Comparison of ENCODE assay signal across 8 cellular contexts in genomic region chr9:113622600-113623400, GRCh38.
DNase-seq lines count a peak whose midpoint lies in the region; ATAC-seq and TF ChIP-seq lines count a peak whose summit lies in the region.

No MANE protein-coding gene starts in this region.

- TF ChIP-seq CTCF in DOHH2 (IDR thresholded peaks at IDR 0.05; ENCODE audit: low read depth, low read length, poor library complexity, severe bottlenecking), result no peak

- H3K79me2 ChIP-seq in DOHH2 (ENCODE audit: control insufficient read depth, low read length), result no peaks in the 10 kb centered on the region

- H3F3A ChIP-seq in DOHH2 (ENCODE audit: control insufficient read depth, insufficient read depth), result no peaks in the 10 kb centered on the region

- H3K27ac ChIP-seq in DOHH2 (ENCODE audit: low read depth, low read length), result no peak overlapping the region

- H3K9me3 ChIP-seq in DOHH2 (ENCODE audit: control insufficient read depth, insufficient read depth, low read length), result no peaks in the 10 kb centered on the region

- peaks cover 25% of the 10 kb centered on the region for H3K27me3 ChIP-seq in DOHH2 (ENCODE audit: control insufficient read depth, low read length)

- H3K4me3 ChIP-seq in DOHH2 (ENCODE audit: low read length), result no peak overlapping the region

- ATAC-seq in HG03175 (IDR thresholded peaks at IDR 0.05; ENCODE audit: unreplicated experiment) (peak; percentile 80), GM19455 (IDR thresholded peaks at IDR 0.05; ENCODE audit: unreplicated experiment) (no peak)
- ATAC-seq in activated CD4-positive, CD25-positive, alpha-beta regulatory T cell treated with anti-CD3 and anti-CD28 coated beads, Interleukin-2, amount 50 U/mL, for 24 hours, result peak; percentile 92 to 94

- H3K9me2 ChIP-seq in DOHH2 (replicated peaks; ENCODE audit: control insufficient read depth, low read length), result no peaks in the 10 kb centered on the region

- no peaks in the 10 kb centered on the region for H4K20me1 ChIP-seq in DOHH2 (ENCODE audit: control insufficient read depth, insufficient read depth, low read depth, low read length)

- H3K4me1 ChIP-seq in DOHH2 (ENCODE audit: control insufficient read depth, low read length), result peaks cover 21% of the 10 kb centered on the region

- DNase-seq in hepatic stellate cell (ENCODE audit: low spot score) (peak; percentile 84), DMS53 (lab: John Stamatoyannopoulos, UW) (no peak)
- DNase-seq in stimulated activated CD4-positive, alpha-beta T cell treated with anti-CD3 and anti-CD28 coated beads, TNF-alpha, amount 100 ng/mL, for 48 hours (ENCODE audit: low read depth in 3 of 3), result peak; percentile 56 to 89 (median 73)

- no peaks in the 10 kb centered on the region for H3K36me3 ChIP-seq in DOHH2 (ENCODE audit: control insufficient read depth, low read length)

- 0 out of 2 replicates have a peak overlapping the region, but pooled peaks have one; percentile 7 for H3K4me2 ChIP-seq in DOHH2 (ENCODE audit: low read length)

- TF ChIP-seq POLR2A in GM19193 (IDR thresholded peaks at IDR 0.05; ENCODE audit: extremely low read depth, insufficient read depth, insufficient read length), result peak; percentile 71
